ENCODE assay signal across 11 cellular contexts in the genomic region with DNA sequence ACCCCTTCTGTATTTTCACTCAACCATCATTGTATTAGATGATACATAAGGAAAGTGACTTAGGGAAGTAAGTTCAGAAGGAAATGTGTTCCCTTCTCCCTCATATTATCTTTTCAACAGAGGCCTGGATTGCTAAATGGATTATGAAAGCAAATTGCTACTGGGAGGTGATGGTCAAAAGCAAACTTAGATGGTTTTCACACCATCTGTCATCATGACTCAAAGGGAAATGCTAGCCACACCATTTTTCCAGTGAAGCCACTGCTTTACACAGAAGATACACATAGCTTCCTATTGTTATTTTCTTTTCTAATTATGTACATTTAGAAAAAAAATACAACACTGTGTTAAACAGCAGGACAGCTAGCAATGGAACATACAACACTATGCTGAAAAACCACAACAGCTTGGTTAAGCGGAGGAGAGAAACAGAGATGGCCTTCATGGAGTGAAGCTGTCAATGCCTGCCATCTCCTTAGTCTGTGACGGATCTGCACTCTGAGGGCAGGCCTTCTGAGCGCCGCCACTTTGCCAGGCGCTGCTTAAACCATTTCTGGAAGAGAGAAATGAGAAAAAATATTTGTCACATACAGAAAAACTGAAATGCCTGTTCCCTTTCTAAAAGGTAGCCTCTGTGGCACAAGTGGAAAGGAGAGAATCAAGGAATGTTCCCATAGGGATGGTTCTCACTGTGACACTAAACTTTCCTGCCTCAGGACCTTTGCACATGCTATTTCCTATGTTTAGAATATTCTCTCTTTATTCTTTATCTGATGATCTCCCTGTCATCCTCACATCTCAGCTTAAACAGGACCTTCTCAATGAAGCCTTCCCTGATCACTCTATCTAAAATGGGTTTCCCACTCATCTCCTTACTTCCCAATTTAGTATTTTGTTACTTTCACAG. TPM values are rescaled to one million over a fixed set of nuclear protein-coding genes. Genes with fewer than 3 reads are reported as not detected.
DNase-seq lines count a peak whose midpoint lies in the region; ATAC-seq lines count a peak whose summit lies in the region.
"Had no signal": no experiment of that assay in that cellular context is flagged by ENCODE, and none has a peak within 500 bp of the region (broad histone marks: within the 10 kb centered on the region; RNA-seq: fewer than 3 reads in every experiment).

No MANE protein-coding gene starts in this region.

- no peaks in the 10 kb centered on the region for H3K27me3 Mint-ChIP-seq in activated CD4-positive, alpha-beta T cell treated with anti-CD3 and anti-CD28 coated beads, Interleukin-2, amount 10 ng/mL, durations not matched to agents 24 days and 14 days
- H3K27me3 Mint-ChIP-seq in T-helper 17 cell: no peaks in the 10 kb centered on the region
- H3K27me3 Mint-ChIP-seq in stimulated activated naive B cell treated with anti-CD40 and anti-IgM and Interleukin-4, amounts not matched to agents 10 μg/mL and 1 μg/mL and 100 μg/mL, for 72 hours: no peaks in the 10 kb centered on the region

- peak overlapping the region; percentile 82 for H3K27ac Mint-ChIP-seq in activated CD4-positive, alpha-beta T cell treated with anti-CD3 and anti-CD28 coated beads, Interleukin-2, amount 10 ng/mL, durations not matched to agents 24 days and 14 days
- peak overlapping the region; percentile 93 for H3K27ac Mint-ChIP-seq in T-helper 17 cell
- H3K27ac Mint-ChIP-seq in stimulated activated naive B cell treated with anti-CD40 and anti-IgM and Interleukin-4, amounts not matched to agents 10 μg/mL and 1 μg/mL and 100 μg/mL, for 72 hours: peak overlapping the region; percentile 31

- no peaks in the 10 kb centered on the region for H3K9me3 ChIP-seq in T-helper 17 cell (ENCODE audit: control insufficient read depth, low read length, poor library complexity, severe bottlenecking)
- H3K9me3 ChIP-seq: pancreas had no signal

- DNase-seq in activated CD4-positive, alpha-beta T cell treated with anti-CD3 and anti-CD28 coated beads, Interleukin-2, amount 10 ng/mL, durations not matched to agents 24 days and 14 days: no peak
- DNase-seq in activated CD4-positive, alpha-beta T cell treated with anti-CD3 and anti-CD28 coated beads for 48 hours: no peak
- DNase-seq in T-helper 17 cell: no peak
- DNase-seq in dermis blood vessel endothelial cell: peak; percentile 5
- DNase-seq in stimulated activated naive B cell treated with anti-CD40 and anti-IgM and Interleukin-4, amounts not matched to agents 10 μg/mL and 1 μg/mL and 100 μg/mL, for 72 hours: no peak
- DNase-seq in HT-29 (ENCODE audit: low spot score): no peak
- DNase-seq: islet precursor cell, KG1, pancreas had no signal

- peaks cover 50% of the 10 kb centered on the region for H3K4me1 Mint-ChIP-seq in activated CD4-positive, alpha-beta T cell treated with anti-CD3 and anti-CD28 coated beads, Interleukin-2, amount 10 ng/mL, durations not matched to agents 24 days and 14 days
- H3K4me1 Mint-ChIP-seq in T-helper 17 cell: peaks cover 34% of the 10 kb centered on the region
- H3K4me1 Mint-ChIP-seq in stimulated activated naive B cell treated with anti-CD40 and anti-IgM and Interleukin-4, amounts not matched to agents 10 μg/mL and 1 μg/mL and 100 μg/mL, for 72 hours: peaks cover 27% of the 10 kb centered on the region in 2 donors

- ATAC-seq in T-helper 17 cell: no peak
- ATAC-seq in stimulated activated naive B cell treated with anti-CD40 and anti-IgM and Interleukin-4, amounts not matched to agents 10 μg/mL and 1 μg/mL and 100 μg/mL, for 72 hours (replicated peaks): no peak
- ATAC-seq in GM18861 (IDR thresholded peaks at IDR 0.05; ENCODE audit: unreplicated experiment): no peak
- ATAC-seq in HG02870 (IDR thresholded peaks at IDR 0.05; ENCODE audit: unreplicated experiment): no peak

- H3K36me3 Mint-ChIP-seq in activated CD4-positive, alpha-beta T cell treated with anti-CD3 and anti-CD28 coated beads, Interleukin-2, amount 10 ng/mL, durations not matched to agents 24 days and 14 days (ENCODE audit: low read depth): peaks cover 55% of the 10 kb centered on the region
- no peaks in the 10 kb centered on the region for H3K36me3 Mint-ChIP-seq in T-helper 17 cell (ENCODE audit: low read depth)
- peaks cover 1 to 13% of the 10 kb centered on the region in 2 donors for H3K36me3 Mint-ChIP-seq in stimulated activated naive B cell treated with anti-CD40 and anti-IgM and Interleukin-4, amounts not matched to agents 10 μg/mL and 1 μg/mL and 100 μg/mL, for 72 hours

- intact Hi-C loops in activated CD4-positive, alpha-beta T cell treated with anti-CD3 and anti-CD28 coated beads, Interleukin-2, amount 10 ng/mL, durations not matched to agents 24 days and 14 days (cut with micrococcal nuclease): no loop called here

- peak overlapping the region; percentile 18 for H3K4me3 Mint-ChIP-seq in activated CD4-positive, alpha-beta T cell treated with anti-CD3 and anti-CD28 coated beads, Interleukin-2, amount 10 ng/mL, durations not matched to agents 24 days and 14 days
- H3K4me3 Mint-ChIP-seq in T-helper 17 cell: no peak overlapping the region
- H3K4me3 Mint-ChIP-seq in stimulated activated naive B cell treated with anti-CD40 and anti-IgM and Interleukin-4, amounts not matched to agents 10 μg/mL and 1 μg/mL and 100 μg/mL, for 72 hours: no peak overlapping the region

- H3K9me3 Mint-ChIP-seq in activated CD4-positive, alpha-beta T cell treated with anti-CD3 and anti-CD28 coated beads, Interleukin-2, amount 10 ng/mL, durations not matched to agents 24 days and 14 days: peaks cover 8% of the 10 kb centered on the region
- peaks cover 8 to 12% of the 10 kb centered on the region in 2 donors for H3K9me3 Mint-ChIP-seq in stimulated activated naive B cell treated with anti-CD40 and anti-IgM and Interleukin-4, amounts not matched to agents 10 μg/mL and 1 μg/mL and 100 μg/mL, for 72 hours

RNA-seq across cellular contexts. Expression of gene HOPX, which starts 32.6 kb away (rescaled TPM):
- total RNA-seq in activated CD4-positive, alpha-beta T cell treated with anti-CD3 and anti-CD28 coated beads, Interleukin-2, amount 10 ng/mL, durations not matched to agents 24 days and 14 days: 86.3 and 88.5 TPM in 2 replicates
- total RNA-seq in T-helper 17 cell (10 to 100 TPM; 17.6 to 30.7 TPM), dermis blood vessel endothelial cell (2.6 and 3.1 TPM in 2 replicates)
- total RNA-seq in HT-29 (2014; rRNA removed; shearing (Covaris generic)): 3.0 TPM in 2 replicates

Comparison
In these comparisons a context has a peak if more than half of its experiments do, and no peak if none do; other contexts are left out.
1. H3K27ac Mint-ChIP-seq: peak in every context shown above with its lines; median percentile 93 in T-helper 17 cell; 82 in activated CD4-positive, alpha-beta T cell treated with anti-CD3 and anti-CD28 coated beads, Interleukin-2, amount 10 ng/mL, durations not matched to agents 24 days and 14 days; 31 in stimulated activated naive B cell treated with anti-CD40 and anti-IgM and Interleukin-4, amounts not matched to agents 10 μg/mL and 1 μg/mL and 100 μg/mL, for 72 hours.